ENCODE assay signal across 8 cellular contexts in genomic region chr9:129567842-129568559, GRCh38. TPM values are rescaled to one million over a fixed set of nuclear protein-coding genes. Genes with fewer than 3 reads are reported as not detected.
DNase-seq lines count a peak whose midpoint lies in the region; ATAC-seq and TF ChIP-seq lines count a peak whose summit lies in the region.

No MANE protein-coding gene starts in this region.

- H3K36me3 Mint-ChIP-seq in activated naive CD8-positive, alpha-beta T cell treated with anti-CD3 and anti-CD28 coated beads, Interleukin-2, amount 50 U/mL, for 24 hours (ENCODE audit: low read depth) = no peaks in the 10 kb centered on the region

- H3K4me3 ChIP-seq in hepatocyte = peak overlapping the region; percentile 85

- no peaks in the 10 kb centered on the region for H4K20me1 ChIP-seq in hepatocyte (ENCODE audit: insufficient read depth, poor library complexity, severe bottlenecking)

- no peaks in the 10 kb centered on the region for H3K9me3 Mint-ChIP-seq in activated naive CD8-positive, alpha-beta T cell treated with anti-CD3 and anti-CD28 coated beads, Interleukin-2, amount 50 U/mL, for 24 hours

- peaks cover 24% of the 10 kb centered on the region for H3K4me1 Mint-ChIP-seq in activated naive CD8-positive, alpha-beta T cell treated with anti-CD3 and anti-CD28 coated beads, Interleukin-2, amount 50 U/mL, for 24 hours

- no peaks in the 10 kb centered on the region for H3K27me3 ChIP-seq in hepatocyte

- H3K27ac Mint-ChIP-seq in activated naive CD8-positive, alpha-beta T cell treated with anti-CD3 and anti-CD28 coated beads, Interleukin-2, amount 50 U/mL, for 24 hours = no peak overlapping the region

- H3K27ac ChIP-seq in hepatocyte = peak overlapping the region; percentile 88

- peak overlapping the region; percentile 99 for H3K4me2 ChIP-seq in hepatocyte

- 8% methylated on average over 27 of the region's 27 CpGs for WGBS in hepatocyte (ENCODE audit: low lambda C conversion rate, missing lambda C conversion rate)

- no peak for ATAC-seq in activated naive CD8-positive, alpha-beta T cell treated with anti-CD3 and anti-CD28 coated beads, Interleukin-2, amount 50 U/mL, for 24 hours
- no peak for ATAC-seq in HG03432 (IDR thresholded peaks at IDR 0.05; ENCODE audit: unreplicated experiment)

- H3K9me2 ChIP-seq in hepatocyte (replicated peaks; ENCODE audit: insufficient read depth) = no peaks in the 10 kb centered on the region

- peaks cover 36% of the 10 kb centered on the region for H3K27me3 Mint-ChIP-seq in activated naive CD8-positive, alpha-beta T cell treated with anti-CD3 and anti-CD28 coated beads, Interleukin-2, amount 50 U/mL, for 24 hours

- H3K36me3 ChIP-seq in hepatocyte (replicated peaks; ENCODE audit: insufficient read depth, low read depth) = no peaks in the 10 kb centered on the region

- no peak for TF ChIP-seq CTCF in hepatocyte (IDR thresholded peaks at IDR 0.05; ENCODE audit: poor library complexity)

- DNase-seq in ACHN = peak; percentile 72
- peak; percentile 77 for DNase-seq in HCEC 1CT
- DNase-seq in activated naive CD8-positive, alpha-beta T cell treated with anti-CD3 and anti-CD28 coated beads, Interleukin-2, amount 50 U/mL, for 24 hours = no peak
- DNase-seq in hepatocyte (ENCODE audit: low spot score) = no peak
- DNase-seq in retina = peak; percentile 85
- DNase-seq in NCI-H82 (lab: John Stamatoyannopoulos, UW) = no peak
- no peak for DNase-seq in activated effector memory CD4-positive, alpha-beta T cell treated with Interleukin-2 at 50 U/mL for 16 hours

- H3K9me3 ChIP-seq in hepatocyte (ENCODE audit: low read depth) = no peaks in the 10 kb centered on the region

- in situ Hi-C loops in ACHN (cut with HindIII; ENCODE audit: low pct_ligation_motif_present, low pct_unique_long_range_greater_than_20kb, low sequenced_read_pairs) = no loop called here

- H2AFZ ChIP-seq in hepatocyte = peak overlapping the region; percentile 83

- H3K4me1 ChIP-seq in hepatocyte (ENCODE audit: insufficient read depth) = peaks cover 20% of the 10 kb centered on the region

- H3K4me3 Mint-ChIP-seq in activated naive CD8-positive, alpha-beta T cell treated with anti-CD3 and anti-CD28 coated beads, Interleukin-2, amount 50 U/mL, for 24 hours = peak overlapping the region; percentile 63

- H3K79me2 ChIP-seq in hepatocyte = no peaks in the 10 kb centered on the region

RNA-seq across cellular contexts. Expression of gene C9orf50, which starts 52.9 kb away (rescaled TPM):
- not detected in 2 replicates for total RNA-seq in hepatocyte
- polyA plus RNA-seq in hepatocyte = 0.86 TPM in 1 of 2 replicates, not detected in the other

RNA-seq across cellular contexts. Expression of gene NTMT1, which starts 58.0 kb away (rescaled TPM):
- 20.8 and 32.5 TPM in 2 replicates for total RNA-seq in hepatocyte
- polyA plus RNA-seq in hepatocyte = 66.9 and 81.4 TPM in 2 replicates

Comparison
In these comparisons a context has a peak if more than half of its experiments do, and no peak if none do; other contexts are left out.
1. DNase-seq: peak in ACHN (single experiment), HCEC 1CT (single experiment) and retina (single experiment); none in activated naive CD8-positive, alpha-beta T cell treated with anti-CD3 and anti-CD28 coated beads, Interleukin-2, amount 50 U/mL, for 24 hours (single experiment), hepatocyte (single experiment), NCI-H82 (single experiment) and activated effector memory CD4-positive, alpha-beta T cell treated with Interleukin-2 at 50 U/mL for 16 hours (single experiment).